ENCODE assay signal across 17 cellular contexts in the genomic region with DNA sequence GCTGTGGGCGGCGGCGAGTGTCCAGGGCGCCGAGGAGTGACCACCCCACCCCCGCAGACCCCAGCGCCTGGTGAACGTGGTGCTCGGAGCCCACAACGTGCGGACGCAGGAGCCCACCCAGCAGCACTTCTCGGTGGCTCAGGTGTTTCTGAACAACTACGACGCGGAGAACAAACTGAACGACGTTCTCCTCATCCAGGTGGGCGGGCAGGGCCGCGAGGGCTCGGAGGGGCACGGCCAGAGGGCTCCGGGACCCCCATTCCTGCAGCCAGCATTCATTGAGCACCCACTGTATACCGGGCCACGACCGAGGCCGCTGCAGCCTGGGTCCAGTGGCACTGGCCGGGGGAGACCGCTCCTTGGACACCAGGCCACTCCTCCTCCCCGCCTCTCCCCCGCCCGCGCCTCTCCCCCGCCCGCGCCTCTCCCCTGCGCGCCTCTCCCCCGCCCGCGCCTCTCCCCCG. TPM values are rescaled to one million over a fixed set of nuclear protein-coding genes. Genes with fewer than 3 reads are reported as not detected.
DNase-seq lines count a peak whose midpoint lies in the region; ATAC-seq, FAIRE-seq and TF ChIP-seq lines count a peak whose summit lies in the region.
"Had no signal": no experiment of that assay in that cellular context is flagged by ENCODE, and none has a peak within 500 bp of the region (broad histone marks: within the 10 kb centered on the region; RNA-seq: fewer than 3 reads in every experiment).

No MANE protein-coding gene starts in this region.

- no peak overlapping the region for H2BK15ac ChIP-seq in mesenchymal stem cell (ENCODE audit: low read depth, poor library complexity, severe bottlenecking)

- H2BK5ac ChIP-seq in mesenchymal stem cell (ENCODE audit: low read depth, low read length, poor library complexity, severe bottlenecking), result no peak overlapping the region

- no peak overlapping the region for H3K18ac ChIP-seq in mesenchymal stem cell (ENCODE audit: low read depth in 1 of 2, low read length in 2 of 2)

- H2BK120ac ChIP-seq in mesenchymal stem cell (ENCODE audit: low read depth, low read length), result no peak overlapping the region

- TF ChIP-seq POLR2A in vagina (IDR thresholded peaks at IDR 0.05) (no peak), GM12892 (IDR thresholded peaks at IDR 0.05; ENCODE audit: low read depth, low read length) (no peak)

- no peaks in the 10 kb centered on the region for H3K9me3 ChIP-seq in heart right ventricle
- no peaks in the 10 kb centered on the region for H3K9me3 ChIP-seq in mesenchymal stem cell (ENCODE audit: control insufficient read depth, low read length)
- H3K9me3 ChIP-seq in vagina, result no peaks in the 10 kb centered on the region
- H3K9me3 ChIP-seq: uterus had no signal

- peaks cover 9 to 73% (median 64%) of the 10 kb centered on the region in 7 donors for H3K27me3 ChIP-seq in heart right ventricle
- peaks cover 1% of the 10 kb centered on the region for H3K27me3 ChIP-seq in bronchial epithelial cell (ENCODE audit: control insufficient read depth, insufficient read depth, low read length)
- peaks cover 35 to 74% of the 10 kb centered on the region in 2 experiments for H3K27me3 ChIP-seq in mesenchymal stem cell (ENCODE audit: control insufficient read depth in 1 of 2, insufficient read depth in 1 of 2, low read length in 2 of 2)
- no peaks in the 10 kb centered on the region for H3K27me3 ChIP-seq in vagina

- ATAC-seq in heart right ventricle (no peak), left cardiac atrium (no peak), HG03469 (IDR thresholded peaks at IDR 0.05; ENCODE audit: unreplicated experiment) (no peak)

- peak overlapping the region in 1 of 2 experiments; percentile 6 for H2BK12ac ChIP-seq in mesenchymal stem cell (ENCODE audit: low read length in 2 of 2)

- no peak overlapping the region for H2AFZ ChIP-seq in mesenchymal stem cell (ENCODE audit: low read depth, low read length)
- H2AFZ ChIP-seq: GM23248 had no signal

- H3K79me1 ChIP-seq in mesenchymal stem cell (replicated peaks; ENCODE audit: low read length, poor library complexity, severe bottlenecking), result no peaks in the 10 kb centered on the region

- H3K4me3 ChIP-seq in heart right ventricle (peak overlapping the region in 9 of 10 donors; percentile 3 to 42 (median 23)), bronchial epithelial cell (ENCODE audit: low read depth, low read length) (peak overlapping the region; percentile 2), mesenchymal stem cell (ENCODE audit: insufficient read depth in 1 of 2, low read depth in 1 of 2, low read length in 2 of 2) (peak overlapping the region in 1 of 2 experiments; percentile 39), vagina (peak overlapping the region; percentile 24 to 28)
- H3K4me3 ChIP-seq: GM23248, uterus had no signal

- peak overlapping the region; percentile 27 for H4K91ac ChIP-seq in mesenchymal stem cell (ENCODE audit: low read length)

- peak overlapping the region; percentile 53 for H3K4me2 ChIP-seq in mesenchymal stem cell (ENCODE audit: low read length, poor library complexity, severe bottlenecking)

- no peak overlapping the region for H3K23ac ChIP-seq in mesenchymal stem cell (ENCODE audit: low read length in 2 of 2)

- DNase-seq in heart right ventricle (peak in 1 of 2 donors; percentile 36), left cardiac atrium (no peak), bronchial epithelial cell (ENCODE audit: low read depth) (no peak), mesenchymal stem cell (no peak), vagina (ENCODE audit: extremely low spot score in 2 of 2) (no peak), GM12892 (ENCODE audit: insufficient read length) (no peak), DMS53 treated with DMSO at 0.1 percent for 48 hours (lab: John Stamatoyannopoulos, UW; ENCODE audit: unreplicated experiment) (no peak)
- DNase-seq: foreskin melanocyte; NCI-H1092 treated with DMSO at 0.1 percent for 48 hours; NCI-H524 treated with DMSO at 0.1 percent for 48 hours; occipital lobe; SIG-M5; stimulated activated CD8-positive, alpha-beta memory T cell treated with anti-CD3 and anti-CD28 coated beads, Interleukin-4, amount 100 ng/mL, for 48 hours; uterus had no signal

- H3K36me3 ChIP-seq in heart right ventricle (no peaks in the 10 kb centered on the region), bronchial epithelial cell (ENCODE audit: control insufficient read depth, insufficient read depth, low read length) (no peaks in the 10 kb centered on the region), mesenchymal stem cell (ENCODE audit: control insufficient read depth in 1 of 2, insufficient read depth in 2 of 2, low read depth in 1 of 2, low read length in 2 of 2) (peaks cover 0 to 6% of the 10 kb centered on the region in 2 experiments), vagina (no peaks in the 10 kb centered on the region)
- H3K36me3 ChIP-seq: uterus had no signal

- H3K27ac ChIP-seq in heart right ventricle, result no peak overlapping the region
- H3K27ac ChIP-seq in mesenchymal stem cell (ENCODE audit: low read length, poor library complexity, severe bottlenecking), result no peak overlapping the region
- no peak overlapping the region for H3K27ac ChIP-seq in vagina
- H3K27ac ChIP-seq: GM23248, uterus had no signal

- H3K9ac ChIP-seq in mesenchymal stem cell (ENCODE audit: low read length), result no peak overlapping the region
- H3K9ac ChIP-seq: GM23248 had no signal

- no peak overlapping the region for H4K8ac ChIP-seq in mesenchymal stem cell (ENCODE audit: low read length)

- 16 to 24% methylated on average over 31 of the region's 43 CpGs for WGBS in heart right ventricle, 2 donors
- WGBS in mesenchymal stem cell, result 19% methylated on average over 28 of the region's 43 CpGs

- FAIRE-seq in bronchial epithelial cell (lab: Jason Lieb, UNC) (no peak), GM12892 (lab: Jason Lieb, UNC) (no peak)
- FAIRE-seq: TTC549 had no signal

- TF ChIP-seq CTCF in heart right ventricle (IDR thresholded peaks at IDR 0.05) (no peak), bronchial epithelial cell (IDR thresholded peaks at IDR 0.05; ENCODE audit: insufficient read depth, low read length, severe bottlenecking) (no peak), vagina (IDR thresholded peaks at IDR 0.05) (no peak)

- peaks cover 9 to 35% (median 12%) of the 10 kb centered on the region in 9 donors for H3K4me1 ChIP-seq in heart right ventricle
- H3K4me1 ChIP-seq in mesenchymal stem cell (ENCODE audit: control insufficient read depth, insufficient read depth, low read depth, low read length), result peaks cover 15% of the 10 kb centered on the region
- H3K4me1 ChIP-seq in vagina, result peaks cover 32% of the 10 kb centered on the region

- H3K4ac ChIP-seq in mesenchymal stem cell (ENCODE audit: low read depth in 1 of 2, low read length in 2 of 2), result no peak overlapping the region

- H3K14ac ChIP-seq in mesenchymal stem cell (ENCODE audit: low read length in 2 of 2), result peak overlapping the region in 1 of 2 experiments; percentile 76

- intact Hi-C loops in heart right ventricle (cut with DNase I) (no loop called here), left cardiac atrium (cut with DNase I) (loop anchor here in 1 of 2 donors (10.0 kb wide), 1 partner anchor 79 kb away; no protein-coding TSS in a partner anchor), vagina (cut with DNase I) (no loop called here)

- H2AK5ac ChIP-seq in mesenchymal stem cell (ENCODE audit: low read length, severe bottlenecking), result no peak overlapping the region

RNA-seq across cellular contexts. Expression of gene PRTN3, which starts 3.1 kb away (rescaled TPM):
- total RNA-seq in heart right ventricle (not detected), left cardiac atrium (not detected), bronchial epithelial cell (not detected in 2 replicates), vagina (not detected)
- under 1 TPM in 1 of 2 donors, not detected in 1; 0.12 TPM for polyA plus RNA-seq in heart right ventricle
- 0.07 TPM for polyA plus RNA-seq in mesenchymal stem cell (2013, experiment 1 of 2)
- 0.04 TPM for polyA plus RNA-seq in mesenchymal stem cell (2013, experiment 2 of 2)
- not detected for polyA plus RNA-seq in GM12892 (2012; ENCODE audit: missing spikeins)
- total RNA-seq: GM23248, occipital lobe had no signal
- polyA plus RNA-seq: GM23248 had no signal

RNA-seq across cellular contexts. Expression of gene ELANE, which starts 8.2 kb away (rescaled TPM):
- total RNA-seq in heart right ventricle, result 1 to 10 TPM in 3 of 10 donors, under 1 TPM in 4, not detected in 3; 0.26 to 2.8 (median 0.76) TPM
- polyA plus RNA-seq in heart right ventricle, result 1 to 10 TPM; 3.0 to 5.4 TPM
- 1 to 10 TPM; 1.5 to 2.4 TPM for total RNA-seq in left cardiac atrium
- not detected in 2 replicates for total RNA-seq in bronchial epithelial cell
- not detected for polyA plus RNA-seq in mesenchymal stem cell (2013, experiment 1 of 2)
- 0.11 TPM for polyA plus RNA-seq in mesenchymal stem cell (2013, experiment 2 of 2)
- total RNA-seq in vagina, result not detected
- polyA plus RNA-seq in GM12892 (2012; ENCODE audit: missing spikeins), result not detected
- total RNA-seq: GM23248, occipital lobe had no signal

RNA-seq across cellular contexts. Expression of gene CFD, which starts 15.6 kb away (rescaled TPM):
- total RNA-seq in heart right ventricle (100 to 1,000 TPM in 4 of 10 donors, 10 to 100 TPM in 6; 21.1 to 326 (median 72.5) TPM), left cardiac atrium (100 to 1,000 TPM; 277 to 861 TPM), bronchial epithelial cell (1.2 and 4.2 TPM in 2 replicates), vagina (2,325 TPM)
- polyA plus RNA-seq in heart right ventricle, result 100 to 1,000 TPM; 567 to 583 TPM
- 0.30 TPM for polyA plus RNA-seq in mesenchymal stem cell (2013, experiment 1 of 2)
- 0.51 TPM for polyA plus RNA-seq in mesenchymal stem cell (2013, experiment 2 of 2)
- polyA plus RNA-seq in GM12892 (2012; ENCODE audit: missing spikeins), result not detected

RNA-seq across cellular contexts. Expression of gene AZU1, which starts 16.2 kb away (rescaled TPM):
- total RNA-seq in heart right ventricle (1 to 10 TPM in 1 of 10 donors, not detected in 9; 1.7 TPM), left cardiac atrium (under 1 TPM in 1 of 2 donors, not detected in 1; 0.18 TPM), bronchial epithelial cell (not detected in 2 replicates), vagina (not detected)
- under 1 TPM in 1 of 2 donors, not detected in 1; 0.06 TPM for polyA plus RNA-seq in heart right ventricle
- 0.15 TPM for polyA plus RNA-seq in mesenchymal stem cell (2013, experiment 1 of 2)
- 0.05 TPM for polyA plus RNA-seq in mesenchymal stem cell (2013, experiment 2 of 2)
- not detected for polyA plus RNA-seq in GM12892 (2012; ENCODE audit: missing spikeins)
- total RNA-seq: GM23248 had no signal
- polyA plus RNA-seq: GM23248 had no signal

RNA-seq across cellular contexts. Expression of gene PLPPR3, which starts 22.1 kb away (rescaled TPM):
- total RNA-seq in heart right ventricle (not detected), left cardiac atrium (under 1 TPM; 0.21 to 0.27 TPM), bronchial epithelial cell (not detected in 2 replicates), vagina (not detected)
- not detected for polyA plus RNA-seq in heart right ventricle
- 3.2 TPM for polyA plus RNA-seq in mesenchymal stem cell (2013, experiment 1 of 2)
- polyA plus RNA-seq in mesenchymal stem cell (2013, experiment 2 of 2), result 2.9 TPM
- not detected for polyA plus RNA-seq in GM12892 (2012; ENCODE audit: missing spikeins)
- polyA plus RNA-seq: GM23248 had no signal
